In the genomic region with DNA sequence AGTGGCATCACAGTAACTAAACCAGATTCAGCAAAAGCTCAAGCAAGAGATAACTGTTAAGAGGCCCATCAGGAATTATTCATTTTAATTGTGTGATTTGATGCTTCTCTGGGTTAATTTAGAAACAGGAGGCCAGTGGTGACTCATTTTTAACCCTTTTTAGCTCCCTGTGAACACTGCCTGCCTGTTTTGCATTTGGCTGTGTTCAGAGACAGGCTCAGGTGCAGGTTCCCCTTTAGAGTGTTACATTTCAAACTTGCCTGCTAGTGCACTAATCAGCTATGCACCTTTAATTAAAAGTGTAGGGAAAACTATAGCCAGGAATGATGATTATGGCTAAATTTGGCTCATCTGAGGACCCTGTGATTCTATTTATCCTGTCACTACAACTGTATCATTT, we compare ENCODE assay signal across 1 cellular context.
A peak's percentile ranks its signal among the peaks of the same experiment; 100 is the strongest.
TF ChIP-seq lines count a peak whose summit lies in the region.

No MANE protein-coding gene starts in this region.

TF ChIP-seq in GM12878, 131 proteins besides CTCF, POLR2A, EP300 and RAD21 (continued from another document and continues in another):
- TF ChIP-seq CREM (IDR thresholded peaks at IDR 0.05; ENCODE audit: low read depth) (peak; percentile 71), CHD2 (IDR thresholded peaks at IDR 0.05; ENCODE audit: borderline replicate concordance, low read depth, low read length) (no peak), SRF (IDR thresholded peaks at IDR 0.05; ENCODE audit: low read depth in 2 of 2, low read length in 2 of 2) (0 out of 4 replicates have a peak, but pooled peaks of 1 of the 2 experiments have one; percentile 5), PKNOX1 (IDR thresholded peaks at IDR 0.05) (no peak), MTA3 (IDR thresholded peaks at IDR 0.05; ENCODE audit: borderline replicate concordance, low read length) (no peak), TAF1 (IDR thresholded peaks at IDR 0.05; ENCODE audit: borderline replicate concordance, low read depth, low read length) (peak; percentile 20; the same call in 1 of the 2 replicates), FOS (IDR thresholded peaks at IDR 0.05; ENCODE audit: borderline replicate concordance, extremely low read depth, insufficient read length) (no peak), ZBTB11 (CRISPR knock-in tag; IDR thresholded peaks at IDR 0.05) (no peak), STAT3 (IDR thresholded peaks at IDR 0.05; ENCODE audit: low read depth, low read length) (0 out of 2 replicates have a peak, but pooled peaks have one; percentile 52), ZBTB33 (IDR thresholded peaks at IDR 0.05) (no peak), RAD51 (IDR thresholded peaks at IDR 0.05) (no peak), WRNIP1 (IDR thresholded peaks at IDR 0.05; ENCODE audit: borderline replicate concordance, low read depth, low read length) (no peak), ZBTB4 (CRISPR knock-in tag; IDR thresholded peaks at IDR 0.05) (no peak), RB1 (IDR thresholded peaks at IDR 0.05; ENCODE audit: borderline replicate concordance) (no peak), IRF4 (IDR thresholded peaks at IDR 0.05; ENCODE audit: low read depth, low read length) (peak; percentile 22; the same call in 1 of the 2 replicates), RFX5 (IDR thresholded peaks at IDR 0.05; ENCODE audit: low read depth, low read length) (no peak), IKZF1 (conservative IDR thresholded peaks at IDR 0.05) (peak; percentile 48), TCF3 (IDR thresholded peaks at IDR 0.05; ENCODE audit: borderline replicate concordance, insufficient read depth, low read depth, low read length) (no peak), NRF1 (conservative IDR thresholded peaks at IDR 0.05; ENCODE audit: low read depth, low read length) (no peak), HDAC6 (IDR thresholded peaks at IDR 0.05; ENCODE audit: unreplicated experiment) (no peak), E4F1 (IDR thresholded peaks at IDR 0.05; ENCODE audit: borderline replicate concordance, partially characterized antibody) (no peak), PAX8 (IDR thresholded peaks at IDR 0.05) (no peak), RUNX3 (IDR thresholded peaks at IDR 0.05; ENCODE audit: low read length) (peak; percentile 63), SUPT20H (IDR thresholded peaks at IDR 0.05; ENCODE audit: borderline replicate concordance, control insufficient read depth, low read depth, low read length) (no peak), ZNF207 (IDR thresholded peaks at IDR 0.05; ENCODE audit: borderline replicate concordance) (no peak), NFIC (IDR thresholded peaks at IDR 0.05; ENCODE audit: low read depth, low read length) (peak; percentile 67; the same call in 1 of the 2 replicates), TARDBP (IDR thresholded peaks at IDR 0.05; ENCODE audit: borderline replicate concordance) (no peak), ETV6 (conservative IDR thresholded peaks at IDR 0.05 in 1 of 2, IDR thresholded peaks at IDR 0.05 in 1 of 2; ENCODE audit: borderline replicate concordance in 1 of 2, low read depth in 1 of 2) (no peak), FOXM1 (IDR thresholded peaks at IDR 0.05; ENCODE audit: low read depth, low read length) (peak; percentile 70; the same call in 1 of the 2 replicates), SMC3 (IDR thresholded peaks at IDR 0.05; ENCODE audit: borderline replicate concordance, low read length) (no peak), SKIL (IDR thresholded peaks at IDR 0.05; ENCODE audit: low read depth, poor library complexity, severe bottlenecking) (no peak), SIN3A (IDR thresholded peaks at IDR 0.05; ENCODE audit: low read depth, low read length) (no peak), MEF2A (IDR thresholded peaks at IDR 0.05; ENCODE audit: insufficient read depth, low read depth, low read length) (peak; percentile 89)
- TF ChIP-seq, protein P1, sequence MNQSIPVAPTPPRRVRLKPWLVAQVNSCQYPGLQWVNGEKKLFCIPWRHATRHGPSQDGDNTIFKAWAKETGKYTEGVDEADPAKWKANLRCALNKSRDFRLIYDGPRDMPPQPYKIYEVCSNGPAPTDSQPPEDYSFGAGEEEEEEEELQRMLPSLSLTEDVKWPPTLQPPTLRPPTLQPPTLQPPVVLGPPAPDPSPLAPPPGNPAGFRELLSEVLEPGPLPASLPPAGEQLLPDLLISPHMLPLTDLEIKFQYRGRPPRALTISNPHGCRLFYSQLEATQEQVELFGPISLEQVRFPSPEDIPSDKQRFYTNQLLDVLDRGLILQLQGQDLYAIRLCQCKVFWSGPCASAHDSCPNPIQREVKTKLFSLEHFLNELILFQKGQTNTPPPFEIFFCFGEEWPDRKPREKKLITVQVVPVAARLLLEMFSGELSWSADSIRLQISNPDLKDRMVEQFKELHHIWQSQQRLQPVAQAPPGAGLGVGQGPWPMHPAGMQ (IDR thresholded peaks at IDR 0.05; ENCODE audit: borderline replicate concordance): no peak
- TF ChIP-seq, protein P2, sequence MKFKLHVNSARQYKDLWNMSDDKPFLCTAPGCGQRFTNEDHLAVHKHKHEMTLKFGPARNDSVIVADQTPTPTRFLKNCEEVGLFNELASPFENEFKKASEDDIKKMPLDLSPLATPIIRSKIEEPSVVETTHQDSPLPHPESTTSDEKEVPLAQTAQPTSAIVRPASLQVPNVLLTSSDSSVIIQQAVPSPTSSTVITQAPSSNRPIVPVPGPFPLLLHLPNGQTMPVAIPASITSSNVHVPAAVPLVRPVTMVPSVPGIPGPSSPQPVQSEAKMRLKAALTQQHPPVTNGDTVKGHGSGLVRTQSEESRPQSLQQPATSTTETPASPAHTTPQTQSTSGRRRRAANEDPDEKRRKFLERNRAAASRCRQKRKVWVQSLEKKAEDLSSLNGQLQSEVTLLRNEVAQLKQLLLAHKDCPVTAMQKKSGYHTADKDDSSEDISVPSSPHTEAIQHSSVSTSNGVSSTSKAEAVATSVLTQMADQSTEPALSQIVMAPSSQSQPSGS (IDR thresholded peaks at IDR 0.05; ENCODE audit: low read length): peak; percentile 75
- TF ChIP-seq, protein P3, sequence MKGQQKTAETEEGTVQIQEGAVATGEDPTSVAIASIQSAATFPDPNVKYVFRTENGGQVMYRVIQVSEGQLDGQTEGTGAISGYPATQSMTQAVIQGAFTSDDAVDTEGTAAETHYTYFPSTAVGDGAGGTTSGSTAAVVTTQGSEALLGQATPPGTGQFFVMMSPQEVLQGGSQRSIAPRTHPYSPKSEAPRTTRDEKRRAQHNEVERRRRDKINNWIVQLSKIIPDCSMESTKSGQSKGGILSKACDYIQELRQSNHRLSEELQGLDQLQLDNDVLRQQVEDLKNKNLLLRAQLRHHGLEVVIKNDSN (IDR thresholded peaks at IDR 0.05; ENCODE audit: borderline replicate concordance, extremely low read length, insufficient read depth, low read depth, low read length): no peak
- TF ChIP-seq, protein P4, sequence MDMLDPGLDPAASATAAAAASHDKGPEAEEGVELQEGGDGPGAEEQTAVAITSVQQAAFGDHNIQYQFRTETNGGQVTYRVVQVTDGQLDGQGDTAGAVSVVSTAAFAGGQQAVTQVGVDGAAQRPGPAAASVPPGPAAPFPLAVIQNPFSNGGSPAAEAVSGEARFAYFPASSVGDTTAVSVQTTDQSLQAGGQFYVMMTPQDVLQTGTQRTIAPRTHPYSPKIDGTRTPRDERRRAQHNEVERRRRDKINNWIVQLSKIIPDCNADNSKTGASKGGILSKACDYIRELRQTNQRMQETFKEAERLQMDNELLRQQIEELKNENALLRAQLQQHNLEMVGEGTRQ (IDR thresholded peaks at IDR 0.05; ENCODE audit: borderline replicate concordance, low read depth, low read length): no peak
